Comparison of ENCODE assay signal across 2 cellular contexts in the genomic region with DNA sequence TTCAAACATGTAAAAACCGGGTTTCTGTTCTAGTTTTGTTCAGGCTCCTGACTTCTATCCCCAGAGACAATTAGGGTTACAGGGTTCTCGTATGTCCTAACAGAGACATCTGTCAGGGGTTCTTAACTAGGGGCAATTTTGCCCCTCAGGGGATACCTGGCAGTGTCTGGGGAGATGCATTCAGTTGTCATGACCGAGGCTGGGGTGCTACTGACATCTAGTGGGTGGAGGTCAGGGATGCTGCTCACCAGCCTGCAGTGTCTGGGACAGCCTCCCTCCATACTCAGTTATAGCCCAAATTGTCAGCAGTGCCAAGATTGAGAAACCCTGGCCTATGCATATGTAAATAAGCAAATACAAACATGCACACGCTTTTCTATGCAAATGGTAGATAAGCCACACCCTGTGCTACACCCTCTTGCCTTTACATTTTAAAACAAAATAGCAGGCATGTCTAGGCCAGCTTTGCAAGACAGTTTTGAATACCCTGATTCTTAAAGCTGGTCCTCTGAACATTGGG.
TF ChIP-seq lines count a peak whose summit lies in the region.

No MANE protein-coding gene starts in this region.

TF ChIP-seq in IMR-90, 13 proteins besides CTCF, POLR2A, EP300 and RAD21:
- TF ChIP-seq CEBPB (IDR thresholded peaks at IDR 0.05; ENCODE audit: low read depth, low read length) (no peak), BHLHE40 (IDR thresholded peaks at IDR 0.05; ENCODE audit: low read depth, low read length) (no peak), MAZ (IDR thresholded peaks at IDR 0.05; ENCODE audit: borderline replicate concordance, low read depth, low read length) (no peak), RCOR1 (IDR thresholded peaks at IDR 0.05; ENCODE audit: insufficient replicate concordance, low read length) (no peak)

TF ChIP-seq in WTC11, 78 proteins besides CTCF, POLR2A, EP300 and RAD21:
- TF ChIP-seq, protein P1, sequence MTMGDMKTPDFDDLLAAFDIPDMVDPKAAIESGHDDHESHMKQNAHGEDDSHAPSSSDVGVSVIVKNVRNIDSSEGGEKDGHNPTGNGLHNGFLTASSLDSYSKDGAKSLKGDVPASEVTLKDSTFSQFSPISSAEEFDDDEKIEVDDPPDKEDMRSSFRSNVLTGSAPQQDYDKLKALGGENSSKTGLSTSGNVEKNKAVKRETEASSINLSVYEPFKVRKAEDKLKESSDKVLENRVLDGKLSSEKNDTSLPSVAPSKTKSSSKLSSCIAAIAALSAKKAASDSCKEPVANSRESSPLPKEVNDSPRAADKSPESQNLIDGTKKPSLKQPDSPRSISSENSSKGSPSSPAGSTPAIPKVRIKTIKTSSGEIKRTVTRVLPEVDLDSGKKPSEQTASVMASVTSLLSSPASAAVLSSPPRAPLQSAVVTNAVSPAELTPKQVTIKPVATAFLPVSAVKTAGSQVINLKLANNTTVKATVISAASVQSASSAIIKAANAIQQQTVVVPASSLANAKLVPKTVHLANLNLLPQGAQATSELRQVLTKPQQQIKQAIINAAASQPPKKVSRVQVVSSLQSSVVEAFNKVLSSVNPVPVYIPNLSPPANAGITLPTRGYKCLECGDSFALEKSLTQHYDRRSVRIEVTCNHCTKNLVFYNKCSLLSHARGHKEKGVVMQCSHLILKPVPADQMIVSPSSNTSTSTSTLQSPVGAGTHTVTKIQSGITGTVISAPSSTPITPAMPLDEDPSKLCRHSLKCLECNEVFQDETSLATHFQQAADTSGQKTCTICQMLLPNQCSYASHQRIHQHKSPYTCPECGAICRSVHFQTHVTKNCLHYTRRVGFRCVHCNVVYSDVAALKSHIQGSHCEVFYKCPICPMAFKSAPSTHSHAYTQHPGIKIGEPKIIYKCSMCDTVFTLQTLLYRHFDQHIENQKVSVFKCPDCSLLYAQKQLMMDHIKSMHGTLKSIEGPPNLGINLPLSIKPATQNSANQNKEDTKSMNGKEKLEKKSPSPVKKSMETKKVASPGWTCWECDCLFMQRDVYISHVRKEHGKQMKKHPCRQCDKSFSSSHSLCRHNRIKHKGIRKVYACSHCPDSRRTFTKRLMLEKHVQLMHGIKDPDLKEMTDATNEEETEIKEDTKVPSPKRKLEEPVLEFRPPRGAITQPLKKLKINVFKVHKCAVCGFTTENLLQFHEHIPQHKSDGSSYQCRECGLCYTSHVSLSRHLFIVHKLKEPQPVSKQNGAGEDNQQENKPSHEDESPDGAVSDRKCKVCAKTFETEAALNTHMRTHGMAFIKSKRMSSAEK (CRISPR knock-in tag; IDR thresholded peaks at IDR 0.05; ENCODE audit: borderline replicate concordance), result no peak
TF ChIP-seq in WTC11: peak in this region for 0.
